In genomic region chr2:71530246-71530986, GRCh38 we compare ENCODE assay signal across 8 cellular contexts.
DNase-seq lines count a peak whose midpoint lies in the region; ATAC-seq, FAIRE-seq and TF ChIP-seq lines count a peak whose summit lies in the region.

No MANE protein-coding gene starts in this region.

- DNase-seq in AG09319 (ENCODE audit: extremely low read depth, low read depth): no peak
- DNase-seq in GM06990 (ENCODE audit: extremely low read depth, insufficient read length): no peak
- DNase-seq in MM.1S: peak; percentile 47
- DNase-seq in foreskin keratinocyte: peak in 1 of 2 donors; percentile 42
- no peak for DNase-seq in prostate gland (ENCODE audit: low spot score)

- 79% methylated on average over 13 of the region's 13 CpGs for WGBS in prostate gland

- H3K4me1 ChIP-seq in MM.1S (ENCODE audit: low read length) (no peaks in the 10 kb centered on the region), foreskin keratinocyte (peaks cover 6% of the 10 kb centered on the region), prostate gland (replicated peaks) (no peaks in the 10 kb centered on the region)

- H3K79me2 ChIP-seq in MM.1S (ENCODE audit: low read length): no peaks in the 10 kb centered on the region

- H3K9me3 ChIP-seq in MM.1S (replicated peaks; ENCODE audit: insufficient read depth, low read length) (no peaks in the 10 kb centered on the region), prostate gland (no peaks in the 10 kb centered on the region)

- no peak overlapping the region for H3K4me3 ChIP-seq in GM06990 (replicated peaks; ENCODE audit: low read depth, low read length)
- no peak overlapping the region for H3K4me3 ChIP-seq in MM.1S (ENCODE audit: low read length)
- no peak overlapping the region for H3K4me3 ChIP-seq in prostate gland

- intact Hi-C loops in prostate gland (cut with DNase I): no loop called here

- no peaks in the 10 kb centered on the region for H4K20me1 ChIP-seq in MM.1S (ENCODE audit: insufficient read depth, low read length)

- H2AFZ ChIP-seq in MM.1S (ENCODE audit: low read length): no peak overlapping the region

- no peak overlapping the region for H3K27ac ChIP-seq in MM.1S (ENCODE audit: low read length)
- no peak overlapping the region for H3K27ac ChIP-seq in foreskin keratinocyte
- no peak overlapping the region for H3K27ac ChIP-seq in prostate gland

- TF ChIP-seq CTCF in AG09319 (IDR thresholded peaks at IDR 0.05; ENCODE audit: low read depth, low read length) (peak; percentile 59), GM06990 (IDR thresholded peaks at IDR 0.05; ENCODE audit: insufficient read depth, low read length, poor library complexity, severe bottlenecking) (peak; percentile 67), MM.1S (IDR thresholded peaks at IDR 0.05; ENCODE audit: low read length) (peak; percentile 70), foreskin keratinocyte (conservative IDR thresholded peaks at IDR 0.05) (peak; percentile 76), prostate gland (IDR thresholded peaks at IDR 0.05) (peak in 3 of 4 experiments; percentile 29 to 37 (median 36))

- H3K36me3 ChIP-seq in GM06990 (ENCODE audit: control insufficient read depth, insufficient read depth, low read length) (no peaks in the 10 kb centered on the region), MM.1S (replicated peaks; ENCODE audit: insufficient read depth, low read length) (no peaks in the 10 kb centered on the region), prostate gland (no peaks in the 10 kb centered on the region)

- no peak overlapping the region for H3K4me2 ChIP-seq in MM.1S (ENCODE audit: low read depth, low read length)

- no peaks in the 10 kb centered on the region for H3K9me2 ChIP-seq in MM.1S (replicated peaks; ENCODE audit: insufficient read depth, low read length)

- H3F3A ChIP-seq in MM.1S (ENCODE audit: insufficient read depth, low read length): no peaks in the 10 kb centered on the region

- no peak for TF ChIP-seq POLR2A in prostate gland (IDR thresholded peaks at IDR 0.05)

- H3K27me3 ChIP-seq in GM06990 (replicated peaks; ENCODE audit: control insufficient read depth, insufficient read depth, low read length): no peaks in the 10 kb centered on the region; the same call in none of the 2 replicates
- no peaks in the 10 kb centered on the region for H3K27me3 ChIP-seq in MM.1S (replicated peaks; ENCODE audit: insufficient read depth, low read length)
- H3K27me3 ChIP-seq in foreskin keratinocyte: peaks cover 18% of the 10 kb centered on the region
- H3K27me3 ChIP-seq in prostate gland (replicated peaks; ENCODE audit: insufficient read depth): peaks cover 2% of the 10 kb centered on the region

- ATAC-seq in foreskin keratinocyte (peak; percentile 27), HG03469 (IDR thresholded peaks at IDR 0.05; ENCODE audit: unreplicated experiment) (no peak), HG03025 (IDR thresholded peaks at IDR 0.05; ENCODE audit: low FRiP score, unreplicated experiment) (no peak)

- no peak overlapping the region for H3K9ac ChIP-seq in MM.1S (ENCODE audit: low read length)

- peak; percentile 68 for FAIRE-seq in TTC549 (lab: Jason Lieb, UNC)
